8 cellular contexts compared by ENCODE assay signal in genomic region chr1:54971317-54971791, GRCh38. TPM values are rescaled to one million over a fixed set of nuclear protein-coding genes. Genes with fewer than 3 reads are reported as not detected.
A peak's percentile ranks its signal among the peaks of the same experiment; 100 is the strongest.
DNase-seq lines count a peak whose midpoint lies in the region; ATAC-seq and TF ChIP-seq lines count a peak whose summit lies in the region.

No MANE protein-coding gene starts in this region.

- H3K27me3 Mint-ChIP-seq in osteocyte (ENCODE audit: unreplicated experiment) (no peaks in the 10 kb centered on the region), glutamatergic neuron (ENCODE audit: unreplicated experiment) (peaks cover 13% of the 10 kb centered on the region)

- H3K9me3 Mint-ChIP-seq in osteocyte (ENCODE audit: unreplicated experiment) (no peaks in the 10 kb centered on the region), glutamatergic neuron (ENCODE audit: unreplicated experiment) (peaks cover 10% of the 10 kb centered on the region)

- peaks cover 13% of the 10 kb centered on the region for H3K4me1 Mint-ChIP-seq in osteocyte (ENCODE audit: unreplicated experiment)
- peaks cover 18% of the 10 kb centered on the region for H3K4me1 Mint-ChIP-seq in glutamatergic neuron (ENCODE audit: low read depth, unreplicated experiment)

- TF ChIP-seq CTCF in osteocyte (IDR thresholded peaks at IDR 0.05) (no peak), glutamatergic neuron (IDR thresholded peaks at IDR 0.05; ENCODE audit: partially characterized antibody, unreplicated experiment) (no peak)

- H3K4me3 Mint-ChIP-seq in osteocyte (ENCODE audit: unreplicated experiment) (no peak overlapping the region), glutamatergic neuron (ENCODE audit: unreplicated experiment) (no peak overlapping the region)

- H3K27ac Mint-ChIP-seq in osteocyte (ENCODE audit: unreplicated experiment) (no peak overlapping the region), glutamatergic neuron (ENCODE audit: unreplicated experiment) (no peak overlapping the region)

- DNase-seq in NCI-H226 (peak; percentile 56), mesenteric fat pad (ENCODE audit: low spot score) (peak; percentile 41), osteocyte (ENCODE audit: extremely low spot score, unreplicated experiment) (no peak), DMS114 treated with DMSO at 0.1 percent for 48 hours (lab: John Stamatoyannopoulos, UW; ENCODE audit: unreplicated experiment) (no peak), glutamatergic neuron (no peak), NCI-H1092 (lab: John Stamatoyannopoulos, UW) (no peak)

- ATAC-seq in GM18873 (IDR thresholded peaks at IDR 0.05; ENCODE audit: low FRiP score, unreplicated experiment) (peak; percentile 70), HG02642 (IDR thresholded peaks at IDR 0.05; ENCODE audit: poor library complexity, unreplicated experiment) (peak; percentile 78)

- H3K36me3 Mint-ChIP-seq in osteocyte (ENCODE audit: unreplicated experiment): no peaks in the 10 kb centered on the region
- H3K36me3 Mint-ChIP-seq in glutamatergic neuron (ENCODE audit: unreplicated experiment): peaks cover 4% of the 10 kb centered on the region

RNA-seq across cellular contexts. Expression of gene TMEM61, which starts 9.1 kb away (rescaled TPM):
- total RNA-seq in mesenteric fat pad: not detected
- total RNA-seq in osteocyte: not detected in 2 replicates
- not detected for total RNA-seq in glutamatergic neuron (ENCODE audit: unreplicated experiment)

RNA-seq across cellular contexts. Expression of gene BSND, which starts 27.4 kb away (rescaled TPM):
- total RNA-seq in mesenteric fat pad: not detected
- not detected in 2 replicates for total RNA-seq in osteocyte
- total RNA-seq in glutamatergic neuron (ENCODE audit: unreplicated experiment): not detected

Comparison
In these comparisons a context has a peak if more than half of its experiments do, and no peak if none do; other contexts are left out.
1. DNase-seq: peak in NCI-H226 (single experiment) and mesenteric fat pad (single experiment); none in osteocyte (single experiment), DMS114 treated with DMSO at 0.1 percent for 48 hours (single experiment), glutamatergic neuron (single experiment) and NCI-H1092 (single experiment).